ENCODE assay signal across 1 cellular context in genomic region chr2:238847841-238848565, GRCh38.
A peak's percentile ranks its signal among the peaks of the same experiment; 100 is the strongest.
TF ChIP-seq lines count a peak whose summit lies in the region.

Gene TWIST2, plus strand, starts transcription at chr2:238848085. Its CDS starts 131 bp downstream, at chr2:238848216.

TF ChIP-seq in H1, 55 proteins besides CTCF, POLR2A, EP300 and RAD21:
- TF ChIP-seq E2F6 (IDR thresholded peaks at IDR 0.05) = peak; percentile 90
- no peak for TF ChIP-seq TAF7 (optimal IDR thresholded peaks at IDR 0.05; ENCODE audit: borderline replicate concordance, low read depth, low read length)
- TF ChIP-seq MAX (IDR thresholded peaks at IDR 0.05) = peak; percentile 86
- TF ChIP-seq KDM4A (IDR thresholded peaks at IDR 0.05; ENCODE audit: low read depth, low read length, severe bottlenecking) = peak; percentile 86
- TF ChIP-seq CHD1 (IDR thresholded peaks at IDR 0.05; ENCODE audit: low read depth, low read length) = no peak
- TF ChIP-seq POLR2AphosphoS5 (IDR thresholded peaks at IDR 0.05; ENCODE audit: low read depth, low read length) = no peak
- TF ChIP-seq GABPA (IDR thresholded peaks at IDR 0.05; ENCODE audit: borderline replicate concordance, insufficient read depth, low read length) = peak; percentile 37; the same call in 1 of the 2 replicates
- no peak for TF ChIP-seq RFX5 (IDR thresholded peaks at IDR 0.05; ENCODE audit: borderline replicate concordance, low read depth, low read length)
- TF ChIP-seq EGR1 (IDR thresholded peaks at IDR 0.05; ENCODE audit: borderline replicate concordance, low read depth, low read length) = no peak
- TF ChIP-seq TAF1 (IDR thresholded peaks at IDR 0.05; ENCODE audit: low read depth, low read length) = peak; percentile 41; the same call in 1 of the 2 replicates
- TF ChIP-seq ATF3 (IDR thresholded peaks at IDR 0.05; ENCODE audit: insufficient read depth, low read depth, low read length) = no peak
- TF ChIP-seq SIX5 (IDR thresholded peaks at IDR 0.05; ENCODE audit: low read depth, low read length) = no peak
- TF ChIP-seq BRCA1 (IDR thresholded peaks at IDR 0.05; ENCODE audit: low read depth, low read length) = no peak
- peak; percentile 3; the same call in 1 of the 2 replicates for TF ChIP-seq NRF1 (IDR thresholded peaks at IDR 0.05; ENCODE audit: low read depth, low read length)
- peak; percentile 62; the same call in 1 of the 2 replicates for TF ChIP-seq YY1 (IDR thresholded peaks at IDR 0.05; ENCODE audit: low read depth, low read length)
- TF ChIP-seq CEBPB (IDR thresholded peaks at IDR 0.05; ENCODE audit: low read depth, low read length) = peak; percentile 32; the same call in 1 of the 2 replicates
- no peak for TF ChIP-seq GTF2F1 (IDR thresholded peaks at IDR 0.05; ENCODE audit: borderline replicate concordance, low read depth, low read length)
- TF ChIP-seq ZNF274 (IDR thresholded peaks at IDR 0.05; ENCODE audit: borderline replicate concordance, extremely low read depth, low read length) = no peak
- TF ChIP-seq FOSL1 (IDR thresholded peaks at IDR 0.05; ENCODE audit: insufficient read depth, low read depth, low read length) = no peak
TF ChIP-seq in H1: peak in this region for 8.
